ENCODE assay signal across 8 cellular contexts in the genomic region with DNA sequence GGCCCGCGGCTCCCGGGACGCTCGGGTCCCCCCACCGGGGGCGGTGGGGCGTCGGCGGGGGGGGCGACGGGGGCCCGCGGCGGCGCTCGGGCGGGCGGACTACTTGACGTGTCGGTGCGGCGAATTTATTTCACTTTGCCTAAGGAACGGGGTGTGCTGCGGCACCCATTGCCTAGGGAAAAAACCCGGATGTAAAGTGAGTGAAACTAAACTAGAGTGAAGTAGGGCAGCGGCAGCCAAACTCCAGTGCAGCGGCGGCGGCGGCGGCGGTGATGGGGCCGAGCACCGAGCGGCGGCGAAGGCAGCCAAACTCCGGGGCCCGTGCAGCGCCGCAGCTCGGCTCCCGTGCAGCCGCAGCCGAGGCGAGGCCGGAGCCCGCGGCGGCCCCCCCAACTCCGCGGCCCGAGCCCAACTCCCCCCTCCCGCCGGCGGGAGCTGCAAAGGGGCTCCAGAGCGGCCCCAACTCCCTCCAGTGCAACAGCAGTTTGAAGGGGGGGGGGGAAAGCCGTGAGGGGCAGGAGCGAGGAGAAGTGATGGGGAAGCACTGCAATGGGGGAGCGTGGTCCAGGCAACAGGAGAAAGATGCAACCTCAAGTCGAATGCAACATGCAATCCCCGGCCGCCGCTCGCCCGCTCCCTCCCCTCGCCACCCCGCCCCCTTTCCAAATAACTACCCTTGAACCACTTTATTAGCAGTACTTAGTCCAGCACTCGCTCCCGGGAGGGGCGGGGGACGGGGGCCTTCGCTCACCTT. TPM values are rescaled to one million over a fixed set of nuclear protein-coding genes. Genes with fewer than 3 reads are reported as not detected.
DNase-seq lines count a peak whose midpoint lies in the region; ATAC-seq and TF ChIP-seq lines count a peak whose summit lies in the region.

No MANE protein-coding gene starts in this region.

- no peaks in the 10 kb centered on the region for H3K9me3 Mint-ChIP-seq in central memory CD8-positive, alpha-beta T cell

- H3K27ac Mint-ChIP-seq in central memory CD8-positive, alpha-beta T cell (ENCODE audit: low read depth), result peak overlapping the region; percentile 97

- peak overlapping the region; percentile 52 for H3K27ac ChIP-seq in AG04450 (ENCODE audit: low read depth, low read length)

- H3K9me3 ChIP-seq in AG04450 (ENCODE audit: control insufficient read depth, insufficient read depth, low read length), result no peaks in the 10 kb centered on the region

- TF ChIP-seq CTCF in AG04450 (IDR thresholded peaks at IDR 0.05; ENCODE audit: low read depth, low read length), result no peak
- no peak for TF ChIP-seq CTCF in kidney epithelial cell (IDR thresholded peaks at IDR 0.05; ENCODE audit: insufficient read depth, low read length, poor library complexity, severe bottlenecking)

- H3K27me3 ChIP-seq in AG04450 (ENCODE audit: control insufficient read depth, insufficient read depth, low read length) (no peaks in the 10 kb centered on the region), kidney epithelial cell (ENCODE audit: control insufficient read depth, insufficient read depth, low read length) (no peaks in the 10 kb centered on the region)

- peak overlapping the region; percentile 98 for H3K4me3 Mint-ChIP-seq in central memory CD8-positive, alpha-beta T cell

- peak; percentile 87 for DNase-seq in AG04450 (ENCODE audit: low read depth, low spot score)
- DNase-seq in NCI-H2227 treated with DMSO at 0.1 percent for 48 hours (lab: John Stamatoyannopoulos, UW), result peak; percentile 79
- peak; percentile 44 for DNase-seq in activated CD4-positive, CD25-positive, alpha-beta regulatory T cell treated with anti-CD3 and anti-CD28 coated beads, Interleukin-2, amount 50 U/mL, for 16 hours (ENCODE audit: low read depth, low spot score)
- peak; percentile 44 to 67 for DNase-seq in central memory CD8-positive, alpha-beta T cell (ENCODE audit: low spot score in 2 of 2)
- DNase-seq in kidney epithelial cell (ENCODE audit: low read depth), result peak; percentile 64
- peak; percentile 76 for DNase-seq in stimulated activated CD4-positive, alpha-beta T cell treated with anti-CD3 and anti-CD28 coated beads, Interleukin-15, amount 100 ng/mL, for 24 hours

- H3K27me3 Mint-ChIP-seq in central memory CD8-positive, alpha-beta T cell, result no peaks in the 10 kb centered on the region

- H3K4me1 Mint-ChIP-seq in central memory CD8-positive, alpha-beta T cell, result peaks cover 34% of the 10 kb centered on the region

- POLR2A ChIA-PET in AG04450 (lab: Yijun Ruan, JAX), result interaction anchor here (0.6 kb wide), 1 partner anchor 116 kb away, joined by 3 read pairs; no protein-coding TSS in a partner anchor

- peaks cover 22% of the 10 kb centered on the region for H3K36me3 Mint-ChIP-seq in central memory CD8-positive, alpha-beta T cell (ENCODE audit: insufficient read depth)

- CTCF ChIA-PET in AG04450 (lab: Charles Lee), result interaction anchor here (0.6 to 1.8 kb wide), 5 partner anchors 13 to 129 kb away, joined by 3 to 6 read pairs (median 4); no protein-coding TSS in a partner anchor

- H3K36me3 ChIP-seq in kidney epithelial cell (ENCODE audit: control insufficient read depth, insufficient read depth, low read length), result no peaks in the 10 kb centered on the region

- ATAC-seq in GM18907 (IDR thresholded peaks at IDR 0.05; ENCODE audit: unreplicated experiment) (peak; percentile 51), HG03135 (IDR thresholded peaks at IDR 0.05; ENCODE audit: unreplicated experiment) (peak; percentile 43)
- peak; percentile 57 for ATAC-seq in central memory CD8-positive, alpha-beta T cell (replicated peaks; ENCODE audit: extremely low read depth, poor library complexity, severe bottlenecking)

- H3K4me3 ChIP-seq in AG04450 (ENCODE audit: low read depth, low read length) (peak overlapping the region; percentile 74), kidney epithelial cell (ENCODE audit: low read depth, low read length) (peak overlapping the region; percentile 87)

RNA-seq across cellular contexts. Expression of a gene that starts 0.6 kb away (rescaled TPM):
- 29.0 and 29.2 TPM in 2 replicates for polyA plus RNA-seq in AG04450 (2011; rRNA removed)
- 21.3 and 27.5 TPM in 2 replicates for polyA minus RNA-seq in AG04450 (2011; rRNA and poly(A)+ RNA removed)
- total RNA-seq in kidney epithelial cell, result 11.8 and 12.0 TPM in 2 replicates

Comparison
In these comparisons a context has a peak if more than half of its experiments do, and no peak if none do; other contexts are left out.
1. Peak in every context shown above with its lines: DNase-seq, ATAC-seq, H3K4me3 ChIP-seq and H3K27ac ChIP-seq.